In the genomic region with DNA sequence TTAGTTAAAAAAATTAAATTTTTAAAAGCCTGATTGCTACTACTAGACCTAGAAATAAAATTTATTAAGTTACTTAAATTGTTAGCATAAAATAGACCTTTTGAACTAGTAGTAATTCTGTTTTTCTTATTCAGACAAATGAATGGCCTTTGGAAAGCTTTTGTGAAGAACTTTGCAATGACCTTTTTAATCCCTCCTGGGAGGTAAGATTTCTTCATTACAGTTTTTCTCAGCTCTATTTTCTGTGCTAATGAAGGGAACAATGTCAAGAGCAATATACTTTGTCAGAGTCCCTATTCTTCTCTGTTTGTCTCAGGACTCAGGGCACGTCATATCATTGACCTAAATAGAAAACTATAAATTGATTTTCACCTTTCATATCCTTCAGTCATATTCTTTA, we compare ENCODE assay signal across 32 cellular contexts.
"Had no signal": no experiment of that assay in that cellular context is flagged by ENCODE, and none has a peak within 500 bp of the region (broad histone marks: within the 10 kb centered on the region; RNA-seq: fewer than 3 reads in every experiment).

No MANE protein-coding gene starts in this region.

- H3K27ac Mint-ChIP-seq: activated CD4-positive, alpha-beta memory T cell treated with anti-CD3 and anti-CD28 coated beads for 36 hours; activated CD4-positive, alpha-beta T cell treated with anti-CD3 and anti-CD28 coated beads for 36 hours; activated CD4-positive, alpha-beta T cell treated with anti-CD3 and anti-CD28 coated beads, Interleukin-2, amount 10 ng/mL, durations not matched to agents 24 days and 14 days; activated naive CD4-positive, alpha-beta T cell treated with anti-CD3 and anti-CD28 coated beads, Interleukin-2, amount 10 ng/mL, durations not matched to agents 7 days and 5 days; activated T-cell treated with anti-CD3 and anti-CD28 coated beads, Interleukin-2, amount 50 U/mL, for 72 hours; brain; dendritic cell treated with granulocyte-macrophage colony-stimulating factor and Interleukin-4, amounts not matched to agents 40 ng/mL and 50 ng/mL, for 4 days; endodermal cell; T-helper 17 cell; T-helper 2 cell treated with Interferon-gamma antibody and Interleukin-4, amounts not matched to agents 5 μg/mL and 100 μg/mL, for 36 hours had no signal

- H3K27me3 Mint-ChIP-seq: activated CD4-positive, alpha-beta memory T cell treated with anti-CD3 and anti-CD28 coated beads for 36 hours; activated CD4-positive, alpha-beta T cell treated with anti-CD3 and anti-CD28 coated beads for 36 hours; activated CD4-positive, alpha-beta T cell treated with anti-CD3 and anti-CD28 coated beads, Interleukin-2, amount 10 ng/mL, durations not matched to agents 24 days and 14 days; activated naive CD4-positive, alpha-beta T cell treated with anti-CD3 and anti-CD28 coated beads, Interleukin-2, amount 10 ng/mL, durations not matched to agents 7 days and 5 days; brain; dendritic cell treated with granulocyte-macrophage colony-stimulating factor and Interleukin-4, amounts not matched to agents 40 ng/mL and 50 ng/mL, for 4 days; T-helper 17 cell had no signal

- ATAC-seq: activated CD4-positive, alpha-beta T cell treated with anti-CD3 and anti-CD28 coated beads for 36 hours; activated naive CD4-positive, alpha-beta T cell treated with anti-CD3 and anti-CD28 coated beads, Interleukin-2, amount 50 U/mL, for 72 hours; activated T-cell treated with anti-CD3 and anti-CD28 coated beads, Interleukin-2, amount 50 U/mL, for 72 hours; foreskin keratinocyte; gastroesophageal sphincter; T-helper 17 cell had no signal

- DNase-seq: activated CD4-positive, alpha-beta memory T cell treated with anti-CD3 and anti-CD28 coated beads for 36 hours; activated CD4-positive, alpha-beta T cell treated with anti-CD3 and anti-CD28 coated beads for 36 hours; activated CD4-positive, alpha-beta T cell treated with anti-CD3 and anti-CD28 coated beads, Interleukin-2, amount 10 ng/mL, durations not matched to agents 24 days and 14 days; activated CD4-positive, CD25-positive, alpha-beta regulatory T cell; activated CD4-positive, CD25-positive, alpha-beta regulatory T cell treated with anti-CD3 and anti-CD28 coated beads, Interleukin-2, amount 50 U/mL, for 72 hours; activated CD8-positive, alpha-beta memory T cell treated with anti-CD3 and anti-CD28 coated beads for 24 hours; activated gamma-delta T cell; activated naive CD4-positive, alpha-beta T cell; activated naive CD4-positive, alpha-beta T cell treated with anti-CD3 and anti-CD28 coated beads, Interleukin-2, amount 10 ng/mL, durations not matched to agents 7 days and 5 days; activated T-cell treated with anti-CD3 and anti-CD28 coated beads, Interleukin-2, amount 50 U/mL, for 72 hours; adrenal gland; amygdala; aorta; central memory CD4-positive, alpha-beta T cell; cerebellar nuclear complex; dorsolateral prefrontal cortex; effector memory CD4-positive, alpha-beta T cell; endodermal cell; foreskin keratinocyte; head of caudate nucleus; T-helper 1 cell; T-helper 17 cell; T1000 had no signal

- H3K27ac ChIP-seq: adrenal gland, breast epithelium, cardiac muscle cell, coronary artery, dorsolateral prefrontal cortex, esophagus muscularis mucosa, foreskin keratinocyte, gastroesophageal sphincter had no signal

- H3K4me3 ChIP-seq: adrenal gland, breast epithelium, cardiac muscle cell, coronary artery, dorsolateral prefrontal cortex, esophagus muscularis mucosa, gastroesophageal sphincter had no signal

- H3K9me3 ChIP-seq: adrenal gland, breast epithelium, esophagus muscularis mucosa, gastroesophageal sphincter had no signal

- H3K9me3 Mint-ChIP-seq: activated CD4-positive, alpha-beta memory T cell treated with anti-CD3 and anti-CD28 coated beads for 36 hours; activated CD4-positive, alpha-beta T cell treated with anti-CD3 and anti-CD28 coated beads, Interleukin-2, amount 10 ng/mL, durations not matched to agents 24 days and 14 days; activated naive CD4-positive, alpha-beta T cell treated with anti-CD3 and anti-CD28 coated beads, Interleukin-2, amount 10 ng/mL, durations not matched to agents 7 days and 5 days; activated naive CD4-positive, alpha-beta T cell treated with anti-CD3 and anti-CD28 coated beads, Interleukin-2, amount 50 U/mL, for 72 hours; activated T-cell treated with anti-CD3 and anti-CD28 coated beads, Interleukin-2, amount 50 U/mL, for 72 hours; brain; dendritic cell treated with granulocyte-macrophage colony-stimulating factor and Interleukin-4, amounts not matched to agents 40 ng/mL and 50 ng/mL, for 4 days; endodermal cell; T-helper 2 cell treated with Interferon-gamma antibody and Interleukin-4, amounts not matched to agents 5 μg/mL and 100 μg/mL, for 36 hours had no signal

- H3K36me3 ChIP-seq: breast epithelium had no signal

- H3K4me3 Mint-ChIP-seq: activated CD4-positive, alpha-beta memory T cell treated with anti-CD3 and anti-CD28 coated beads for 36 hours; activated CD4-positive, alpha-beta T cell treated with anti-CD3 and anti-CD28 coated beads for 36 hours; activated CD4-positive, alpha-beta T cell treated with anti-CD3 and anti-CD28 coated beads, Interleukin-2, amount 10 ng/mL, durations not matched to agents 24 days and 14 days; activated naive CD4-positive, alpha-beta T cell treated with anti-CD3 and anti-CD28 coated beads, Interleukin-2, amount 10 ng/mL, durations not matched to agents 7 days and 5 days; activated T-cell treated with anti-CD3 and anti-CD28 coated beads, Interleukin-2, amount 50 U/mL, for 72 hours; brain; dendritic cell treated with granulocyte-macrophage colony-stimulating factor and Interleukin-4, amounts not matched to agents 40 ng/mL and 50 ng/mL, for 4 days; endodermal cell; T-helper 17 cell; T-helper 2 cell treated with Interferon-gamma antibody and Interleukin-4, amounts not matched to agents 5 μg/mL and 100 μg/mL, for 36 hours had no signal

- H3K4me1 ChIP-seq: breast epithelium, esophagus muscularis mucosa, gastroesophageal sphincter had no signal

- H3K4me1 Mint-ChIP-seq: activated CD4-positive, alpha-beta T cell treated with anti-CD3 and anti-CD28 coated beads for 36 hours; activated naive CD4-positive, alpha-beta T cell treated with anti-CD3 and anti-CD28 coated beads, Interleukin-2, amount 10 ng/mL, durations not matched to agents 7 days and 5 days; brain; endodermal cell had no signal
